ENCODE assay signal across 29 cellular contexts in genomic region chr20:39013662-39014109, GRCh38.
"Had no signal": no experiment of that assay in that cellular context is flagged by ENCODE, and none has a peak within 500 bp of the region (broad histone marks: within the 10 kb centered on the region; RNA-seq: fewer than 3 reads in every experiment).

No MANE protein-coding gene starts in this region.

- H3K27ac ChIP-seq: adrenal gland, ascending aorta, cardiac muscle cell, coronary artery, dorsolateral prefrontal cortex, left lung, neutrophil, sigmoid colon, stomach, thyroid gland, upper lobe of right lung had no signal

- H3K4me3 ChIP-seq: adrenal gland, ascending aorta, cardiac muscle cell, coronary artery, dorsolateral prefrontal cortex, left lung, lung, sigmoid colon, stomach, thyroid gland, upper lobe of right lung had no signal

- ATAC-seq: activated CD4-positive, alpha-beta T cell treated with anti-CD3 and anti-CD28 coated beads for 36 hours; activated T-cell treated with anti-CD3 and anti-CD28 coated beads, Interleukin-2, amount 50 U/mL, for 72 hours; left lung; stimulated activated naive B cell treated with anti-CD40 and anti-IgM and Interleukin-4, amounts not matched to agents 10 μg/mL and 1 μg/mL and 100 μg/mL, for 72 hours; upper lobe of right lung had no signal

- H3K27me3 ChIP-seq: adrenal gland, ascending aorta, cardiac muscle cell, dorsolateral prefrontal cortex, left lung, neutrophil, sigmoid colon, stomach, thyroid gland, upper lobe of right lung had no signal

- FAIRE-seq: small intestine had no signal

- H3K4me1 ChIP-seq: adrenal gland, ascending aorta, left lung, sigmoid colon, thyroid gland, upper lobe of right lung had no signal

- H3K9me3 ChIP-seq: adrenal gland, ascending aorta, left lung, neutrophil, sigmoid colon, stomach, thyroid gland, upper lobe of right lung had no signal

- DNase-seq: activated CD4-positive, alpha-beta T cell treated with anti-CD3 and anti-CD28 coated beads for 36 hours; activated CD4-positive, CD25-positive, alpha-beta regulatory T cell; activated naive CD4-positive, alpha-beta T cell treated with anti-CD3 and anti-CD28 coated beads for 36 hours; activated naive CD8-positive, alpha-beta T cell treated with anti-CD3 and anti-CD28 coated beads for 36 hours; activated T-cell treated with anti-CD3 and anti-CD28 coated beads for 4 hours; activated T-cell treated with anti-CD3 and anti-CD28 coated beads, Interleukin-2, amount 50 U/mL, for 72 hours; adrenal gland; cerebellar nuclear complex; dorsolateral prefrontal cortex; effector memory CD4-positive, alpha-beta T cell; erythroblast; head of caudate nucleus; hippocampal formation; kidney; left lung; naive B cell; nephron progenitor cell; sigmoid colon; small intestine; stimulated activated naive B cell treated with anti-CD40 and anti-IgM and Interleukin-4, amounts not matched to agents 10 μg/mL and 1 μg/mL and 100 μg/mL, for 72 hours; stomach; T-helper 1 cell; thyroid gland; upper lobe of right lung had no signal
